1 cellular context compared by ENCODE assay signal in the genomic region with DNA sequence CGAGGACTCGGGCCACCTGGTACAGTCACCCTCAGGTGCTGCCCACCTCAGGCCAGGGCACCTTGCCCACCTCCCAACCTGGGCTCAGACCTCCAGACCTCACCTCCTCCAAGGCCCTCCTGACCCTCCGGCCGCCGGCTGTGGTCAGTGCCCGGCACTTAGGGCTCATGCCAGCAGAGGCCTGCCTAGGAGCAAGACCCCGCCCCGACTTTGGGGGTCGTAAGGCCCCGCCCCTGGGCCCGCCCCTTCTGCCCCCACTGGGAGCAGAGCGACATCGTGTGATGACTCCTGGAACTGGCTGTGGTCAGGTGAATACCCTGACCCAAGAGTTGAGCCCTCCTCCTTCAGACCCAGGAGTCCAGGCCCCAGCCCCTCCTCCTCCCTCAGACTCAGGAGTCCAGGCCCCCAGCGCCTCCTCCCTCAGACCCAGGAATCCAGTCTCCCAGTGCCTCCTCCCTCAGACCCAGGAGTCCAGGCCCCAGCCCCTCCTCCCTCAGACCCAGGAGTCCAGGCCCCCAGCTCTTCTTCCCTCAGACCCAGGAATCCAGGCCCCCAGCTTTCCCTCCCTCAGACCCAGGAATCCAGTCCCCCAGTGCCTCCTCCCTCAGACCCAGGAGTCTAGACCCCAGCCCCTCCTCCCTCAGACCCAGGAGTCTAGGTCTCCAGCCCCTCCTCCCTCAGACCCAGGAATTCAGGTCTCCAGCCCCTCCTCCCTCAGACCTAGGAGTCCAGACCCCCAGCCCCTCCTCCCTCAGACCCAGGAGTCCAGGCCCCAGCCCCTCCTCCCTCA.
A peak's percentile ranks its signal among the peaks of the same experiment; 100 is the strongest.
TF ChIP-seq lines count a peak whose summit lies in the region.

SBK2 (minus strand) TSS at position 183 of the 790 bp plus-strand sequence. CDS start 839 bp downstream, outside the sequence.

TF ChIP-seq in HEK293, 187 proteins besides CTCF, POLR2A, EP300 and RAD21 (continued from another document):
- TF ChIP-seq KLF8 (tag by site-specific recombination; IDR thresholded peaks at IDR 0.05) (peak; percentile 33; the same call in 1 of the 2 replicates), ZBTB7A (tag by site-specific recombination; IDR thresholded peaks at IDR 0.05; ENCODE audit: low read depth) (no peak), ZNF266 (tag by site-specific recombination; IDR thresholded peaks at IDR 0.05; ENCODE audit: low read depth) (no peak), ZNF398 (tag by site-specific recombination; IDR thresholded peaks at IDR 0.05) (no peak), ATF2 (tag by site-specific recombination; IDR thresholded peaks at IDR 0.05; ENCODE audit: low read depth) (no peak), ZNF423 (tag by site-specific recombination; IDR thresholded peaks at IDR 0.05) (no peak), ZNF280C (tag by site-specific recombination; IDR thresholded peaks at IDR 0.05) (no peak)
- TF ChIP-seq, protein P1, sequence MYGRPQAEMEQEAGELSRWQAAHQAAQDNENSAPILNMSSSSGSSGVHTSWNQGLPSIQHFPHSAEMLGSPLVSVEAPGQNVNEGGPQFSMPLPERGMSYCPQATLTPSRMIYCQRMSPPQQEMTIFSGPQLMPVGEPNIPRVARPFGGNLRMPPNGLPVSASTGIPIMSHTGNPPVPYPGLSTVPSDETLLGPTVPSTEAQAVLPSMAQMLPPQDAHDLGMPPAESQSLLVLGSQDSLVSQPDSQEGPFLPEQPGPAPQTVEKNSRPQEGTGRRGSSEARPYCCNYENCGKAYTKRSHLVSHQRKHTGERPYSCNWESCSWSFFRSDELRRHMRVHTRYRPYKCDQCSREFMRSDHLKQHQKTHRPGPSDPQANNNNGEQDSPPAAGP (tag by site-specific recombination; IDR thresholded peaks at IDR 0.05) = no peak
- TF ChIP-seq, protein P2, sequence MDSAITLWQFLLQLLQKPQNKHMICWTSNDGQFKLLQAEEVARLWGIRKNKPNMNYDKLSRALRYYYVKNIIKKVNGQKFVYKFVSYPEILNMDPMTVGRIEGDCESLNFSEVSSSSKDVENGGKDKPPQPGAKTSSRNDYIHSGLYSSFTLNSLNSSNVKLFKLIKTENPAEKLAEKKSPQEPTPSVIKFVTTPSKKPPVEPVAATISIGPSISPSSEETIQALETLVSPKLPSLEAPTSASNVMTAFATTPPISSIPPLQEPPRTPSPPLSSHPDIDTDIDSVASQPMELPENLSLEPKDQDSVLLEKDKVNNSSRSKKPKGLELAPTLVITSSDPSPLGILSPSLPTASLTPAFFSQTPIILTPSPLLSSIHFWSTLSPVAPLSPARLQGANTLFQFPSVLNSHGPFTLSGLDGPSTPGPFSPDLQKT (IDR thresholded peaks at IDR 0.05; ENCODE audit: borderline replicate concordance, low read depth, low read length) = no peak
TF ChIP-seq in HEK293: peak in this region for 4.
